ENCODE assay signal across 2 cellular contexts in the genomic region with DNA sequence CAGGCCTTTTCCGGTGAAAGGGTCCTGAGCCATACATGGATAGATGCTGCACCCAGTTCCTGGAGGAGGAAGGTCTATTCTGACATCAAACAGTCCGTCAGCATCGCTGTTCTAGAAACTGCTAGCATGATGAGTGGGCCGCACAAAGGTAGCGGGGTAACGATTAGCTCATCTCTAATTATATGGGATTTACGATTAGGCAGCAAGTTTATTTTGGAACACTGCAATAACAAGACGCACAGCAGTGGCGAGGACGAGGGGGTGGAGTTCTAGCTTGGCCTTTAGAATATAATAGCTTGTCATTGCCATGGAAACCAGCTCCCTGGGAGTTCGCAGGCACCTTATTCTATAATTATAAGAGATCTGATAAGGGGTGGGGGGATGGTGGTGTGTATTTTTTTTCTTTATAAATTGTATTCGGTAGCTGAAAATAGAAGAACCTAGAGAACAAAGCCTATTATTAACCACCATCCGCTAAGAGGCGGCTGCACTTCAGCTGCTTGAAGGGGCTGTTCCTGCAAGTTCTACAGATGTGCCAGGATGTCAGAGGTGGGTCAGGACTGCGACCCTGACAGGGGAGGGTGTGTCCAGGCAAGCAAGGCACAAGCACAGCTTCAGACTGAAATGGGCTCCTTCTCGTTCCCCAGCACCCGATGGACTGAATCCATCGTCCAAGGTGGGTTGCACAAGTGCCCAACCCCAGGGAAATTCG.
A peak's percentile ranks its signal among the peaks of the same experiment; 100 is the strongest.
TF ChIP-seq lines count a peak whose summit lies in the region.

No MANE protein-coding gene starts in this region.

TF ChIP-seq in GM23338, 12 proteins besides CTCF, POLR2A, EP300 and RAD21 (continues in another document):
- TF ChIP-seq, protein P1, sequence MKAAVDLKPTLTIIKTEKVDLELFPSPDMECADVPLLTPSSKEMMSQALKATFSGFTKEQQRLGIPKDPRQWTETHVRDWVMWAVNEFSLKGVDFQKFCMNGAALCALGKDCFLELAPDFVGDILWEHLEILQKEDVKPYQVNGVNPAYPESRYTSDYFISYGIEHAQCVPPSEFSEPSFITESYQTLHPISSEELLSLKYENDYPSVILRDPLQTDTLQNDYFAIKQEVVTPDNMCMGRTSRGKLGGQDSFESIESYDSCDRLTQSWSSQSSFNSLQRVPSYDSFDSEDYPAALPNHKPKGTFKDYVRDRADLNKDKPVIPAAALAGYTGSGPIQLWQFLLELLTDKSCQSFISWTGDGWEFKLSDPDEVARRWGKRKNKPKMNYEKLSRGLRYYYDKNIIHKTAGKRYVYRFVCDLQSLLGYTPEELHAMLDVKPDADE (IDR thresholded peaks at IDR 0.05): no peak
- TF ChIP-seq EZH2phosphoT487 (IDR thresholded peaks at IDR 0.05; ENCODE audit: unreplicated experiment): no peak
- no peak for TF ChIP-seq NANOG (IDR thresholded peaks at IDR 0.05; ENCODE audit: borderline replicate concordance)
- TF ChIP-seq ZNF114 (CRISPR knock-in tag; IDR thresholded peaks at IDR 0.05): no peak
- TF ChIP-seq, protein P2, sequence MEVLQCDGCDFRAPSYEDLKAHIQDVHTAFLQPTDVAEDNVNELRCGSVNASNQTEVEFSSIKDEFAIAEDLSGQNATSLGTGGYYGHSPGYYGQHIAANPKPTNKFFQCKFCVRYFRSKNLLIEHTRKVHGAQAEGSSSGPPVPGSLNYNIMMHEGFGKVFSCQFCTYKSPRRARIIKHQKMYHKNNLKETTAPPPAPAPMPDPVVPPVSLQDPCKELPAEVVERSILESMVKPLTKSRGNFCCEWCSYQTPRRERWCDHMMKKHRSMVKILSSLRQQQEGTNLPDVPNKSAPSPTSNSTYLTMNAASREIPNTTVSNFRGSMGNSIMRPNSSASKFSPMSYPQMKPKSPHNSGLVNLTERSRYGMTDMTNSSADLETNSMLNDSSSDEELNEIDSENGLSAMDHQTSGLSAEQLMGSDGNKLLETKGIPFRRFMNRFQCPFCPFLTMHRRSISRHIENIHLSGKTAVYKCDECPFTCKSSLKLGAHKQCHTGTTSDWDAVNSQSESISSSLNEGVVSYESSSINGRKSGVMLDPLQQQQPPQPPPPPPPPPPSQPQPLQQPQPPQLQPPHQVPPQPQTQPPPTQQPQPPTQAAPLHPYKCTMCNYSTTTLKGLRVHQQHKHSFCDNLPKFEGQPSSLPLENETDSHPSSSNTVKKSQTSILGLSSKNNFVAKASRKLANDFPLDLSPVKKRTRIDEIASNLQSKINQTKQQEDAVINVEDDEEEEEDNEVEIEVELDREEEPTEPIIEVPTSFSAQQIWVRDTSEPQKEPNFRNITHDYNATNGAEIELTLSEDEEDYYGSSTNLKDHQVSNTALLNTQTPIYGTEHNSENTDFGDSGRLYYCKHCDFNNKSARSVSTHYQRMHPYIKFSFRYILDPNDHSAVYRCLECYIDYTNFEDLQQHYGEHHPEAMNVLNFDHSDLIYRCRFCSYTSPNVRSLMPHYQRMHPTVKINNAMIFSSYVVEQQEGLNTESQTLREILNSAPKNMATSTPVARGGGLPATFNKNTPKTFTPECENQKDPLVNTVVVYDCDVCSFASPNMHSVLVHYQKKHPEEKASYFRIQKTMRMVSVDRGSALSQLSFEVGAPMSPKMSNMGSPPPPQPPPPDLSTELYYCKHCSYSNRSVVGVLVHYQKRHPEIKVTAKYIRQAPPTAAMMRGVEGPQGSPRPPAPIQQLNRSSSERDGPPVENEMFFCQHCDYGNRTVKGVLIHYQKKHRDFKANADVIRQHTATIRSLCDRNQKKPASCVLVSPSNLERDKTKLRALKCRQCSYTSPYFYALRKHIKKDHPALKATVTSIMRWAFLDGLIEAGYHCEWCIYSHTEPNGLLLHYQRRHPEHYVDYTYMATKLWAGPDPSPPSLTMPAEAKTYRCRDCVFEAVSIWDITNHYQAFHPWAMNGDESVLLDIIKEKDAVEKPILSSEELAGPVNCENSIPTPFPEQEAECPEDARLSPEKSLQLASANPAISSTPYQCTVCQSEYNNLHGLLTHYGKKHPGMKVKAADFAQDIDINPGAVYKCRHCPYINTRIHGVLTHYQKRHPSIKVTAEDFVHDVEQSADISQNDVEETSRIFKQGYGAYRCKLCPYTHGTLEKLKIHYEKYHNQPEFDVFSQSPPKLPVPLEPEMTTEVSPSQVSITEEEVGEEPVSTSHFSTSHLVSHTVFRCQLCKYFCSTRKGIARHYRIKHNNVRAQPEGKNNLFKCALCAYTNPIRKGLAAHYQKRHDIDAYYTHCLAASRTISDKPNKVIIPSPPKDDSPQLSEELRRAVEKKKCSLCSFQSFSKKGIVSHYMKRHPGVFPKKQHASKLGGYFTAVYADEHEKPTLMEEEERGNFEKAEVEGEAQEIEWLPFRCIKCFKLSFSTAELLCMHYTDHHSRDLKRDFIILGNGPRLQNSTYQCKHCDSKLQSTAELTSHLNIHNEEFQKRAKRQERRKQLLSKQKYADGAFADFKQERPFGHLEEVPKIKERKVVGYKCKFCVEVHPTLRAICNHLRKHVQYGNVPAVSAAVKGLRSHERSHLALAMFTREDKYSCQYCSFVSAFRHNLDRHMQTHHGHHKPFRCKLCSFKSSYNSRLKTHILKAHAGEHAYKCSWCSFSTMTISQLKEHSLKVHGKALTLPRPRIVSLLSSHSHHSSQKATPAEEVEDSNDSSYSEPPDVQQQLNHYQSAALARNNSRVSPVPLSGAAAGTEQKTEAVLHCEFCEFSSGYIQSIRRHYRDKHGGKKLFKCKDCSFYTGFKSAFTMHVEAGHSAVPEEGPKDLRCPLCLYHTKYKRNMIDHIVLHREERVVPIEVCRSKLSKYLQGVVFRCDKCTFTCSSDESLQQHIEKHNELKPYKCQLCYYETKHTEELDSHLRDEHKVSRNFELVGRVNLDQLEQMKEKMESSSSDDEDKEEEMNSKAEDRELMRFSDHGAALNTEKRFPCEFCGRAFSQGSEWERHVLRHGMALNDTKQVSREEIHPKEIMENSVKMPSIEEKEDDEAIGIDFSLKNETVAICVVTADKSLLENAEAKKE (CRISPR knock-in tag; IDR thresholded peaks at IDR 0.05): no peak
- no peak for TF ChIP-seq EZH2 (IDR thresholded peaks at IDR 0.05; ENCODE audit: low read depth, unreplicated experiment)
- TF ChIP-seq CREB1 (CRISPR knock-in tag; IDR thresholded peaks at IDR 0.05; ENCODE audit: low read depth): no peak
- TF ChIP-seq STAT1 (IDR thresholded peaks at IDR 0.05; ENCODE audit: unreplicated experiment): no peak

TF ChIP-seq in K562, 482 proteins besides CTCF, POLR2A, EP300 and RAD21:
- TF ChIP-seq KLF1 (tag; IDR thresholded peaks at IDR 0.05) (no peak), SMARCE1 (IDR thresholded peaks at IDR 0.05) (no peak), RFX1 (IDR thresholded peaks at IDR 0.05) (peak; percentile 11; the same call in 1 of the 2 replicates)
